ENCODE assay signal across 8 cellular contexts in the genomic region with DNA sequence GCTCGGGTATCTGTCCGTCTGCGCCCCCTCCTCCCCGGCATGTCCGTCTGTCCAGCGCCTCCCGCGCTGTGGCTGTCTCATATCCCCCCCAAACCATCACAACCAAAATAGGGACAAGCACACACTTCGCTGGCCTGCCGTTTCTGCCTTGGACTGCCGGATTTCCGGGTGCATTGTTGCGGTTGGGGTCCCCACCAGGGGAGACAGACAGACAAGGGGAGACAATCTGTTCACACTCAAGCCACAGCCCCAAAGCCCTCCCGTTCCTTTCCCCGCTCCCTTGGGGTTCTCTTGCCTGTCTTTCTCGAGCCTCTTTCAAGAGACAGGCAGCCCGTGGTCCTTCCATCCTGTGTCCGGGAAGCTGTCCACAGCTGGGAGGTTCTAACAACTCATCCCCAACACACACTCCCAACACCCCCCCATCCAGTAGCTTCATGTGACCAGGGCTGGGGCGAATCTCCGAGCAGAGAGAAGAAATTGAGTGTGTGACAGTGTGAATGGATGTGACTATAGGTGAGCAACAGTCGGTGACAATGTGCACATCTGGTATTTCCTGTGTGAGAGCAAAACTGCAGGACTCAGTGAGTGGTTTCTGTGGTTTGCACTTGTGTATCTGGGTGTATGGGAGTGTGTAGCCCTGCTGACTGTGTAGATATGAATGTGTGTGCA. TPM values are rescaled to one million over a fixed set of nuclear protein-coding genes. Genes with fewer than 3 reads are reported as not detected.
DNase-seq lines count a peak whose midpoint lies in the region; ATAC-seq and FAIRE-seq lines count a peak whose summit lies in the region.

No MANE protein-coding gene starts in this region.

- H4K20me1 ChIP-seq in Karpas-422 (ENCODE audit: insufficient read depth, low read depth, low read length), result no peaks in the 10 kb centered on the region

- H4K12ac ChIP-seq in trophoblast cell (ENCODE audit: low read depth, low read length), result peak overlapping the region; percentile 94

- no peaks in the 10 kb centered on the region for H3K9me3 Mint-ChIP-seq in activated T-cell treated with anti-CD3 and anti-CD28 coated beads, Interleukin-2, amount 50 U/mL, for 72 hours

- H3K18ac ChIP-seq in trophoblast cell (ENCODE audit: low read length), result peak overlapping the region; percentile 96

- no peak for DNase-seq in GM18507 (ENCODE audit: extremely low spot score, insufficient read length, low read depth)
- DNase-seq in Karpas-422, result peak; percentile 63
- peak; percentile 42 to 50 for DNase-seq in activated T-cell treated with anti-CD3 and anti-CD28 coated beads, Interleukin-2, amount 50 U/mL, for 72 hours
- peak; percentile 14 for DNase-seq in germinal center (ENCODE audit: low spot score)
- DNase-seq in trophoblast cell, result peak in 1 of 2 donors; percentile 63
- no peak for DNase-seq in G401 (ENCODE audit: low spot score)

- H3K27ac ChIP-seq in Karpas-422 (ENCODE audit: low read length) (no peak overlapping the region), trophoblast cell (ENCODE audit: low read depth, low read length) (peak overlapping the region; percentile 99)

- H3K4me3 Mint-ChIP-seq in activated T-cell treated with anti-CD3 and anti-CD28 coated beads, Interleukin-2, amount 50 U/mL, for 72 hours, result peak overlapping the region; percentile 80 to 89

- peak overlapping the region; percentile 91 for H2AK5ac ChIP-seq in trophoblast cell (ENCODE audit: low read length)

- H3K4ac ChIP-seq in trophoblast cell (ENCODE audit: low read depth, low read length), result peak overlapping the region; percentile 90

- H3K36me3 Mint-ChIP-seq in activated T-cell treated with anti-CD3 and anti-CD28 coated beads, Interleukin-2, amount 50 U/mL, for 72 hours (ENCODE audit: insufficient read depth in 2 of 2), result no peaks in the 10 kb centered on the region

- no peaks in the 10 kb centered on the region for H3K9me2 ChIP-seq in Karpas-422 (replicated peaks; ENCODE audit: insufficient read depth, low read length)

- peak overlapping the region; percentile 99 for H4K91ac ChIP-seq in trophoblast cell (ENCODE audit: low read depth, low read length)

- in situ Hi-C loops in G401 (cut with HindIII; ENCODE audit: low sequenced_read_pairs), result no loop called here

- no peaks in the 10 kb centered on the region for H3K27me3 Mint-ChIP-seq in activated T-cell treated with anti-CD3 and anti-CD28 coated beads, Interleukin-2, amount 50 U/mL, for 72 hours (ENCODE audit: low read depth)

- no peak overlapping the region for H3K23ac ChIP-seq in trophoblast cell (ENCODE audit: low read length)

- H2AFZ ChIP-seq in Karpas-422 (ENCODE audit: low read length) (peak overlapping the region; percentile 99), trophoblast cell (ENCODE audit: insufficient read depth, low read length, poor library complexity) (peak overlapping the region; percentile 87)

- H3K36me3 ChIP-seq in Karpas-422 (ENCODE audit: insufficient read depth, low read length) (no peaks in the 10 kb centered on the region), trophoblast cell (ENCODE audit: control insufficient read depth in 1 of 2, insufficient read depth in 2 of 2, low read length in 2 of 2) (no peaks in the 10 kb centered on the region)

- peaks cover 10% of the 10 kb centered on the region; the same call in 1 of the 2 replicates for H3K79me2 ChIP-seq in Karpas-422 (ENCODE audit: low read length)
- peaks cover 5% of the 10 kb centered on the region for H3K79me2 ChIP-seq in trophoblast cell (ENCODE audit: control insufficient read depth, insufficient read depth, low read length, poor library complexity)

- peak overlapping the region; percentile 89 for H3K9ac ChIP-seq in Karpas-422 (ENCODE audit: low read length)
- H3K9ac ChIP-seq in trophoblast cell (ENCODE audit: low read length), result peak overlapping the region; percentile 46

- H2BK120ac ChIP-seq in trophoblast cell (ENCODE audit: insufficient read depth, low read length, poor library complexity), result peak overlapping the region; percentile 99

- H3K4me3 ChIP-seq in Karpas-422 (ENCODE audit: low read length) (peak overlapping the region; percentile 94), trophoblast cell (ENCODE audit: low read depth, low read length) (peak overlapping the region; percentile 63)

- peak overlapping the region; percentile 97 for H3K14ac ChIP-seq in trophoblast cell (ENCODE audit: low read length)

- peak overlapping the region; percentile 12 for H3K27ac Mint-ChIP-seq in activated T-cell treated with anti-CD3 and anti-CD28 coated beads, Interleukin-2, amount 50 U/mL, for 72 hours

- no CpG with 5 or more reads among the region's 21 CpGs for WGBS in trophoblast cell (ENCODE audit: extremely low coverage, insufficient coverage, insufficient read length)

- H3K27me3 ChIP-seq in Karpas-422 (ENCODE audit: low read length) (0 out of 2 replicates have a peak, but pooled peaks cover 3% of the 10 kb centered on the region), trophoblast cell (ENCODE audit: insufficient read depth, low read length) (no peaks in the 10 kb centered on the region)

- H3K9me3 ChIP-seq in Karpas-422 (ENCODE audit: low read length), result no peaks in the 10 kb centered on the region
- H3K9me3 ChIP-seq in trophoblast cell (ENCODE audit: insufficient read depth, low read depth, low read length), result no peaks in the 10 kb centered on the region

- H2BK5ac ChIP-seq in trophoblast cell (ENCODE audit: low read depth, low read length, poor library complexity), result peak overlapping the region; percentile 98

- H3K4me1 ChIP-seq in Karpas-422 (ENCODE audit: low read length) (peaks cover 31% of the 10 kb centered on the region), trophoblast cell (ENCODE audit: control insufficient read depth in 1 of 2, insufficient read depth in 2 of 2, low read length in 2 of 2) (peaks cover 20 to 37% of the 10 kb centered on the region in 2 experiments)

- FAIRE-seq in GM18507 (lab: Jason Lieb, UNC), result peak; percentile 56

- peak overlapping the region; percentile 92 for H4K8ac ChIP-seq in trophoblast cell (ENCODE audit: low read depth, low read length)

- H2BK12ac ChIP-seq in trophoblast cell (ENCODE audit: low read length), result peak overlapping the region; percentile 98

- H3K79me1 ChIP-seq in trophoblast cell (ENCODE audit: low read length), result peaks cover 47% of the 10 kb centered on the region

- peak overlapping the region; percentile 99 for H3K4me2 ChIP-seq in Karpas-422 (ENCODE audit: low read depth, low read length, poor library complexity, severe bottlenecking)
- peak overlapping the region; percentile 70 for H3K4me2 ChIP-seq in trophoblast cell (ENCODE audit: low read length)

- peaks cover 58% of the 10 kb centered on the region for H3K4me1 Mint-ChIP-seq in activated T-cell treated with anti-CD3 and anti-CD28 coated beads, Interleukin-2, amount 50 U/mL, for 72 hours (ENCODE audit: low read depth)

- peak; percentile 62 to 66 for ATAC-seq in activated T-cell treated with anti-CD3 and anti-CD28 coated beads, Interleukin-2, amount 50 U/mL, for 72 hours (replicated peaks in 1 of 2)
- no peak for ATAC-seq in GM18520 (IDR thresholded peaks at IDR 0.05; ENCODE audit: unreplicated experiment)
- no peak for ATAC-seq in GM18868 (IDR thresholded peaks at IDR 0.05; ENCODE audit: unreplicated experiment)

RNA-seq across cellular contexts. Expression of gene FOSB, which starts 16.5 kb away (rescaled TPM):
- 2.5 and 4.0 TPM in 2 replicates for total RNA-seq in Karpas-422 (2014; rRNA removed; shearing (Covaris generic); ENCODE audit: low replicate concordance)
- 10 to 100 TPM; 20.3 to 24.6 TPM for total RNA-seq in activated T-cell treated with anti-CD3 and anti-CD28 coated beads, Interleukin-2, amount 50 U/mL, for 72 hours
- polyA plus RNA-seq in trophoblast cell (2013), result 37.2 and 40.1 TPM in 2 replicates
- 0.31 and 1.5 TPM in 2 replicates for total RNA-seq in G401 (2014; rRNA removed; shearing (Covaris generic))

RNA-seq across cellular contexts. Expression of gene ERCC1, which starts 27.6 kb away (rescaled TPM):
- 121 and 175 TPM in 2 replicates for total RNA-seq in Karpas-422 (2014; rRNA removed; shearing (Covaris generic); ENCODE audit: low replicate concordance)
- 10 to 100 TPM; 71.0 to 73.9 TPM for total RNA-seq in activated T-cell treated with anti-CD3 and anti-CD28 coated beads, Interleukin-2, amount 50 U/mL, for 72 hours
- 56.9 and 58.5 TPM in 2 replicates for polyA plus RNA-seq in trophoblast cell (2013)
- 115 and 130 TPM in 2 replicates for total RNA-seq in G401 (2014; rRNA removed; shearing (Covaris generic))

RNA-seq across cellular contexts. Expression of gene POLR1G, which starts 44.9 kb away (rescaled TPM):
- 6.6 and 10.5 TPM in 2 replicates for total RNA-seq in Karpas-422 (2014; rRNA removed; shearing (Covaris generic); ENCODE audit: low replicate concordance)
- total RNA-seq in activated T-cell treated with anti-CD3 and anti-CD28 coated beads, Interleukin-2, amount 50 U/mL, for 72 hours, result 1 to 10 TPM; 3.4 to 4.9 TPM
- 10.8 and 11.1 TPM in 2 replicates for polyA plus RNA-seq in trophoblast cell (2013)
- total RNA-seq in G401 (2014; rRNA removed; shearing (Covaris generic)), result 28.4 and 32.3 TPM in 2 replicates

RNA-seq across cellular contexts. Expression of gene RTN2, which starts 45.5 kb away (rescaled TPM):
- total RNA-seq in Karpas-422 (2014; rRNA removed; shearing (Covaris generic); ENCODE audit: low replicate concordance), result 3.1 and 4.6 TPM in 2 replicates
- 1 to 10 TPM; 4.1 to 4.9 TPM for total RNA-seq in activated T-cell treated with anti-CD3 and anti-CD28 coated beads, Interleukin-2, amount 50 U/mL, for 72 hours
- polyA plus RNA-seq in trophoblast cell (2013), result 68.7 and 72.2 TPM in 2 replicates
- 17.0 and 22.0 TPM in 2 replicates for total RNA-seq in G401 (2014; rRNA removed; shearing (Covaris generic))

RNA-seq across cellular contexts. Expression of gene PPP1R13L, which starts 46.4 kb away (rescaled TPM):
- 1.0 and 1.1 TPM in 2 replicates for total RNA-seq in Karpas-422 (2014; rRNA removed; shearing (Covaris generic); ENCODE audit: low replicate concordance)
- total RNA-seq in activated T-cell treated with anti-CD3 and anti-CD28 coated beads, Interleukin-2, amount 50 U/mL, for 72 hours, result 10 to 100 TPM; 22.7 to 32.0 TPM
- 190 TPM in 2 replicates for polyA plus RNA-seq in trophoblast cell (2013)
- 3.6 and 21.0 TPM in 2 replicates for total RNA-seq in G401 (2014; rRNA removed; shearing (Covaris generic))

Comparison
In these comparisons a context has a peak if more than half of its experiments do, and no peak if none do; other contexts are left out.
1. DNase-seq: peak in Karpas-422 (single experiment), activated T-cell treated with anti-CD3 and anti-CD28 coated beads, Interleukin-2, amount 50 U/mL, for 72 hours (2 of 2) and germinal center (single experiment); none in GM18507 (single experiment) and G401 (single experiment).
2. ATAC-seq: peak in activated T-cell treated with anti-CD3 and anti-CD28 coated beads, Interleukin-2, amount 50 U/mL, for 72 hours (2 of 2); none in GM18520 (single experiment) and GM18868 (single experiment).